Comparison of ENCODE assay signal across 10 cellular contexts in genomic region chr10:125024496-125025234, GRCh38.
DNase-seq lines count a peak whose midpoint lies in the region; ATAC-seq and TF ChIP-seq lines count a peak whose summit lies in the region.
"Had no signal": no experiment of that assay in that cellular context is flagged by ENCODE, and none has a peak within 500 bp of the region (broad histone marks: within the 10 kb centered on the region; RNA-seq: fewer than 3 reads in every experiment).

No MANE protein-coding gene starts in this region.

- H3K36me3 ChIP-seq in Panc1 (ENCODE audit: control insufficient read depth, insufficient read depth, low read length) = no peaks in the 10 kb centered on the region

- in situ Hi-C loops in Panc1 (cut with HindIII; ENCODE audit: low pct_unique_long_range_greater_than_20kb, low sequenced_read_pairs) (no loop called here), GM13977 (cut with MboI; ENCODE audit: low pct_unique_long_range_greater_than_20kb, low sequenced_read_pairs, unreplicated experiment) (no loop called here)

- peaks cover 0 to 6% (median 4%) of the 10 kb centered on the region in 3 donors for H3K27me3 Mint-ChIP-seq in immature natural killer cell (ENCODE audit: low read depth in 3 of 3)
- H3K27me3 Mint-ChIP-seq: activated naive CD8-positive, alpha-beta T cell treated with anti-CD3 and anti-CD28 coated beads, Interleukin-2, amount 50 U/mL, for 24 hours had no signal

- no peaks in the 10 kb centered on the region for H3K9me3 ChIP-seq in Panc1 (ENCODE audit: control insufficient read depth, insufficient read depth, low read depth, low read length)

- DNase-seq in NCI-H2227 (lab: John Stamatoyannopoulos, UW; ENCODE audit: unreplicated experiment) (peak; percentile 46), NCI-H2227 treated with DMSO at 0.1 percent for 48 hours (lab: John Stamatoyannopoulos, UW) (no peak), Panc1 (ENCODE audit: low read depth, low spot score) (no peak), immature natural killer cell (no peak), RWPE1 (ENCODE audit: low spot score) (no peak), GM13977 (ENCODE audit: low spot score) (no peak)
- DNase-seq: ACHN; activated naive CD8-positive, alpha-beta T cell treated with anti-CD3 and anti-CD28 coated beads, Interleukin-2, amount 50 U/mL, for 24 hours had no signal

- no peaks in the 10 kb centered on the region for H3K27me3 ChIP-seq in Panc1 (ENCODE audit: control insufficient read depth, insufficient read depth, low read length)

- CTCF ChIA-PET in Panc1 (lab: Charles Lee) (no interaction called here), RWPE1 (lab: Yijun Ruan, JAX) (interaction anchor here (0.6 kb wide), 1 partner anchor 377 kb away, joined by 3 read pairs; no protein-coding TSS in a partner anchor)

- H3K4me1 ChIP-seq in Panc1 (ENCODE audit: control insufficient read depth, insufficient read depth, low read length) = no peaks in the 10 kb centered on the region

- intact Hi-C loops in Panc1 (cut with micrococcal nuclease; ENCODE audit: unreplicated experiment) = no loop called here

- ATAC-seq in Panc1 (no peak), HG03571 (IDR thresholded peaks at IDR 0.05; ENCODE audit: unreplicated experiment) (no peak)
- ATAC-seq: activated naive CD8-positive, alpha-beta T cell treated with anti-CD3 and anti-CD28 coated beads, Interleukin-2, amount 50 U/mL, for 24 hours had no signal

- POLR2A ChIA-PET in Panc1 (lab: Charles Lee) (no interaction called here), RWPE1 (lab: Yijun Ruan, JAX; ENCODE audit: low non-redundant PET) (no interaction called here)

- H3K36me3 Mint-ChIP-seq in immature natural killer cell = peaks cover 4 to 30% (median 10%) of the 10 kb centered on the region in 3 donors

- peak overlapping the region in 4 of 6 donors; percentile 9 to 75 (median 58) for H3K27ac Mint-ChIP-seq in immature natural killer cell
- H3K27ac Mint-ChIP-seq: activated naive CD8-positive, alpha-beta T cell treated with anti-CD3 and anti-CD28 coated beads, Interleukin-2, amount 50 U/mL, for 24 hours had no signal

- TF ChIP-seq CTCF in Panc1 (IDR thresholded peaks at IDR 0.05) (no peak), RWPE1 (conservative IDR thresholded peaks at IDR 0.05; ENCODE audit: low read depth) (no peak), GM13977 (IDR thresholded peaks at IDR 0.05; ENCODE audit: extremely low read depth, insufficient read depth, missing control alignments) (no peak)

- no peaks in the 10 kb centered on the region for H3K9me3 Mint-ChIP-seq in immature natural killer cell
- H3K9me3 Mint-ChIP-seq: activated naive CD8-positive, alpha-beta T cell treated with anti-CD3 and anti-CD28 coated beads, Interleukin-2, amount 50 U/mL, for 24 hours had no signal

- H3K4me3 ChIP-seq in Panc1 (ENCODE audit: low read depth in 2 of 2, low read length in 2 of 2) = no peak overlapping the region

- no peak overlapping the region for H3K4me3 Mint-ChIP-seq in immature natural killer cell
- H3K4me3 Mint-ChIP-seq: activated naive CD8-positive, alpha-beta T cell treated with anti-CD3 and anti-CD28 coated beads, Interleukin-2, amount 50 U/mL, for 24 hours had no signal

- H3K27ac ChIP-seq in Panc1 (ENCODE audit: low read length) (no peak overlapping the region), temporal lobe (ENCODE audit: low read depth, low read length) (peak overlapping the region; percentile 53), RWPE1 (no peak overlapping the region)

- peaks cover 64 to 79% of the 10 kb centered on the region in 2 donors for H3K4me1 Mint-ChIP-seq in immature natural killer cell
- H3K4me1 Mint-ChIP-seq: activated naive CD8-positive, alpha-beta T cell treated with anti-CD3 and anti-CD28 coated beads, Interleukin-2, amount 50 U/mL, for 24 hours had no signal

- TSS peak; percentile 21 for BruUV-seq in Panc1 (replicated peaks; lab: Mats Ljungman, UMichigan)
